In genomic region chr5:151900876-151901275, GRCh38 we compare ENCODE assay signal across 36 cellular contexts. TPM values are rescaled to one million over a fixed set of nuclear protein-coding genes. Genes with fewer than 3 reads are reported as not detected.
"Had no signal": no experiment of that assay in that cellular context is flagged by ENCODE, and none has a peak within 500 bp of the region (broad histone marks: within the 10 kb centered on the region; RNA-seq: fewer than 3 reads in every experiment).

No MANE protein-coding gene starts in this region.

- H3K9me3 ChIP-seq: heart right ventricle, left ventricle myocardium inferior, neutrophil, pancreas, prostate gland, spleen, stomach, suprapubic skin, thoracic aorta, tibial nerve, uterus had no signal

- H3K27me3 ChIP-seq: heart right ventricle, pancreas, stomach, suprapubic skin, tibial nerve, uterus had no signal

- H3K27ac Mint-ChIP-seq: mesothelial cell of epicardium; naive B cell; natural killer cell; nephron progenitor cell; neural progenitor cell; stimulated activated naive B cell treated with anti-CD40 and anti-IgM and Interleukin-4, amounts not matched to agents 10 μg/mL and 1 μg/mL and 100 μg/mL, for 72 hours; type B pancreatic cell had no signal

- H3K4me1 Mint-ChIP-seq: naive B cell, natural killer cell had no signal

- H3K4me2 ChIP-seq: hepatocyte, neural progenitor cell had no signal

- H3K4me3 ChIP-seq: heart right ventricle, hepatocyte, left ventricle myocardium inferior, lung, neural progenitor cell, pancreas, prostate gland, spleen, stomach, suprapubic skin, thoracic aorta, tibial nerve, uterus had no signal

- H3K36me3 ChIP-seq: heart right ventricle, left ventricle myocardium inferior, neural progenitor cell, neutrophil, pancreas, prostate gland, spleen, stomach, suprapubic skin, thoracic aorta, tibial nerve, uterus had no signal

- H3K4me3 Mint-ChIP-seq: mesothelial cell of epicardium; naive B cell; natural killer cell; nephron progenitor cell; neural progenitor cell; stimulated activated naive B cell treated with anti-CD40 and anti-IgM and Interleukin-4, amounts not matched to agents 10 μg/mL and 1 μg/mL and 100 μg/mL, for 72 hours; type B pancreatic cell had no signal

- ATAC-seq: heart right ventricle; natural killer cell; pancreas; right cardiac atrium; sciatic nerve; stimulated activated naive B cell treated with anti-CD40 and anti-IgM and Interleukin-4, amounts not matched to agents 10 μg/mL and 1 μg/mL and 100 μg/mL, for 72 hours; stimulated activated naive CD8-positive, alpha-beta T cell treated with anti-CD3 and anti-CD28 coated beads, Interleukin-15, Interleukin-2, amounts not matched to agents 100 U/mL and 50 U/mL, for 24 hours had no signal

- H3K79me2 ChIP-seq: hepatocyte had no signal

- DNase-seq: heart right ventricle; islet precursor cell; left ventricle myocardium inferior; mesendoderm; naive B cell; natural killer cell; nephron progenitor cell; pancreas; posterior cingulate gyrus; retina; right cardiac atrium; small intestine; spleen; stimulated activated CD4-positive, alpha-beta T cell treated with anti-CD3 and anti-CD28 coated beads, Interleukin-1b, Interleukin-23, amount 100 ng/mL, for 48 hours; stimulated activated CD4-positive, alpha-beta T cell treated with anti-CD3 and anti-CD28 coated beads, Interleukin-4, amount 100 ng/mL, for 1 hour; stimulated activated naive B cell treated with anti-CD40 and anti-IgM and Interleukin-4, amounts not matched to agents 10 μg/mL and 1 μg/mL and 100 μg/mL, for 72 hours; stimulated activated naive CD8-positive, alpha-beta T cell treated with anti-CD3 and anti-CD28 coated beads, Interleukin-15, Interleukin-2, amounts not matched to agents 100 U/mL and 50 U/mL, for 24 hours; stomach; uterus had no signal

- H2AFZ ChIP-seq: hepatocyte, neural progenitor cell had no signal

- H3K36me3 Mint-ChIP-seq: mesothelial cell of epicardium; naive B cell; natural killer cell; neural progenitor cell; stimulated activated naive B cell treated with anti-CD40 and anti-IgM and Interleukin-4, amounts not matched to agents 10 μg/mL and 1 μg/mL and 100 μg/mL, for 72 hours; type B pancreatic cell had no signal

- H3K9me3 Mint-ChIP-seq: mesothelial cell of epicardium, natural killer cell, nephron progenitor cell, neural progenitor cell, type B pancreatic cell had no signal

- H3K4me1 ChIP-seq: pancreas, prostate gland, spleen, suprapubic skin, uterus had no signal

- H3K27ac ChIP-seq: heart right ventricle, hepatocyte, left ventricle myocardium inferior, neural progenitor cell, neutrophil, pancreas, prostate gland, spleen, stomach, suprapubic skin, thoracic aorta, tibial nerve, uterus had no signal

- H3K9ac ChIP-seq: neural progenitor cell had no signal

RNA-seq across cellular contexts. Expression of gene GLRA1, which starts 23.8 kb away (rescaled TPM):
- total RNA-seq: heart right ventricle, hepatocyte, kidney epithelial cell, left ventricle myocardium inferior, lower leg skin, lung, mesothelial cell of epicardium, mononuclear cell, natural killer cell, omental fat pad, prostate gland, right cardiac atrium, sciatic nerve, spleen, stomach, subcutaneous adipose tissue, suprapubic skin, thoracic aorta, tibial nerve, ureter, uterus had no signal
- polyA plus RNA-seq: heart right ventricle, hepatocyte, lung, right cardiac atrium, small intestine, spleen, stomach had no signal
